1 cellular context compared by ENCODE assay signal in the genomic region with DNA sequence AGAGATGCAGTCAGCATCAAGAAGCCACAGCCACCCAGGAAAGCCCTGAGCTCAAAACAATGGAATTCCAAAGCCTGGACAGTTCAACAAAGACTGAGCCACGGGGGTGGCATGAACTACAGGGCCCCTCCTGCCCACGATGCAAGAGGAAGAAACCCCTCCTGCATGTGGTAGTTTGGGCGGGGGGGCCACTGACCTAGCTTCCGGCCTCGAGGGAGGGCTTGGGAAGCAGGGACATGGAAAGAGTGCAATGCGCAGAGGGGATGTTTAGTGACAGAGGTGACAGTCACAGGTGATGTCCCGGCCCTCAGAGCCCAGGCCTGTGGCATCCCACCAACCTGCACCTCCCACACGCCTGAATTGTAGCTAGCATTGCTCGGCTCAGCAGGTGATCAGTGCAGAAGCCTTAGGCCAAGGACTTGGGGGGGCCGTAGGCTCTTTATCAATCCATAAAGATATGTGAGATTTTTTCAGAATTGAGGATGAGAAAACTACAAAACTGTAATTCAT.
TF ChIP-seq lines count a peak whose summit lies in the region.

No MANE protein-coding gene starts in this region.

TF ChIP-seq in H1, 55 proteins besides CTCF, POLR2A, EP300 and RAD21:
- TF ChIP-seq YY1 (IDR thresholded peaks at IDR 0.05; ENCODE audit: low read depth, low read length) (no peak), GABPA (IDR thresholded peaks at IDR 0.05; ENCODE audit: borderline replicate concordance, insufficient read depth, low read length) (no peak)
